ENCODE assay signal across 7 cellular contexts in the genomic region with DNA sequence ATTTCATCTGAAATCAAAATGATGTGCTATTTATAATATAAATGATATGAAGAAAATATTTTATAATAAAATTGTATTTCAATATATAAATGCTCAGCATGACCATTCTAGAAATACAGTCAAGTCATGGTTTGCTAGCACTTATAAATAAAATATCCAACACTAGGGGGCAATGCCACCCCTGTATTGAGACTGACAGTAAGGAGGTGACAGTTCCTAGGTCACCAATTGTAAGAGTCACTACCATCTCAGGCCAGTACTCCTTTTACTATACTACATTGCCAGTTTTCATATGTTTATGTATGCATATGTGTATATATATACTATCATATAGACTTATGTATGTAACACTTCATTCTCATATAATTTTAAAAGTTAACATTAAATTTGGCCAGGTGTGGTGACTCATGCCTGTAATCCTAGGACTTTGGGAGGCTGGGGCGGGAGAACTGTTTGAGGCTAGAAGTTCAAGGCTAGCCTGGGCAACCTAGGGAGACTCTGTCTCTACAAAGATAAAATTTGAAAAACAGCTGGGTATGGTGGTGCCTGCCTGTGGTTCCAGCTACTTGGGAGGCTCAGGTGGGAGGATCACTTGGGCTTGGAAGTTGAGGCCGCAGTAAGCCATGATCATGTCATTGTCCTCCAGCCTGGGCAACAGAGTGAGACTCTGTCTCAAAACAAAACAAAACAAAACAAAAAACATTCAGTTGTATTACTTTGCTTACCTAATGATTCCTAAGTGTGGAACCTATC. TPM values are rescaled to one million over a fixed set of nuclear protein-coding genes. Genes with fewer than 3 reads are reported as not detected.
DNase-seq lines count a peak whose midpoint lies in the region; ATAC-seq, FAIRE-seq and TF ChIP-seq lines count a peak whose summit lies in the region.

No MANE protein-coding gene starts in this region.

- H3K9me3 ChIP-seq in adipocyte (ENCODE audit: control insufficient read depth, low read length) (no peaks in the 10 kb centered on the region), kidney (ENCODE audit: control insufficient read depth in 1 of 2, low read length in 2 of 2) (no peaks in the 10 kb centered on the region)

- intact Hi-C loops in kidney (cut with DNase I) = no loop called here

- H3K4me3 ChIP-seq in adipocyte (ENCODE audit: low read length) = no peak overlapping the region
- H3K4me3 ChIP-seq in kidney (ENCODE audit: low read length in 2 of 2) = no peak overlapping the region

- no peak for FAIRE-seq in GM19239 (lab: Jason Lieb, UNC)
- FAIRE-seq in kidney (lab: Jason Lieb, UNC) = peak; percentile 58
- FAIRE-seq in GM12891 (lab: Jason Lieb, UNC) = no peak

- TF ChIP-seq CTCF in kidney (IDR thresholded peaks at IDR 0.05; ENCODE audit: borderline replicate concordance, extremely low read depth, insufficient read depth) = peak; percentile 46

- peaks cover 17% of the 10 kb centered on the region for H3K4me1 ChIP-seq in adipocyte (ENCODE audit: control insufficient read depth, insufficient read depth, low read length)
- peaks cover 9 to 11% of the 10 kb centered on the region in 2 donors for H3K4me1 ChIP-seq in kidney (ENCODE audit: control insufficient read depth in 1 of 2, insufficient read depth in 1 of 2, low read depth in 1 of 2, low read length in 2 of 2)

- H3K27me3 ChIP-seq in adipocyte (replicated peaks; ENCODE audit: control insufficient read depth, insufficient read depth, low read length) = no peaks in the 10 kb centered on the region

- H3K36me3 ChIP-seq in adipocyte (ENCODE audit: control insufficient read depth, insufficient read depth, low read length, severe bottlenecking) (no peaks in the 10 kb centered on the region), kidney (ENCODE audit: control insufficient read depth in 1 of 2, insufficient read depth in 2 of 2, low read length in 2 of 2) (no peaks in the 10 kb centered on the region)

- TF ChIP-seq POLR2A in GM12891 (IDR thresholded peaks at IDR 0.05; ENCODE audit: low read depth, low read length) = no peak

- ATAC-seq in HG03520 (IDR thresholded peaks at IDR 0.05; ENCODE audit: unreplicated experiment) = peak; percentile 39

- peak; percentile 6 for DNase-seq in DMS79 (lab: John Stamatoyannopoulos, UW)
- DNase-seq in GM19239 (ENCODE audit: insufficient read length, low spot score) = peak; percentile 28
- peak; percentile 60 to 88 for DNase-seq in NCI-H526 (lab: John Stamatoyannopoulos, UW)
- peak; percentile 67 for DNase-seq in adipocyte (ENCODE audit: low read depth)
- DNase-seq in kidney = no peak
- DNase-seq in GM12891 (ENCODE audit: insufficient read length, low spot score) = no peak

- H3K9ac ChIP-seq in adipocyte (ENCODE audit: low read length) = no peak overlapping the region
- H3K9ac ChIP-seq in kidney (ENCODE audit: low read length in 2 of 2) = no peak overlapping the region

- no peak overlapping the region for H3K27ac ChIP-seq in kidney (ENCODE audit: low read depth in 2 of 2, low read length in 2 of 2)

TF ChIP-seq in GM12891, 5 proteins besides CTCF, POLR2A, EP300 and RAD21:
- TF ChIP-seq PAX5 (IDR thresholded peaks at IDR 0.05; ENCODE audit: insufficient read depth, low read length, severe bottlenecking) (no peak), POLR2AphosphoS5 (IDR thresholded peaks at IDR 0.05; ENCODE audit: low read depth, low read length) (no peak), POU2F2 (IDR thresholded peaks at IDR 0.05; ENCODE audit: low read depth, low read length) (no peak), SPI1 (IDR thresholded peaks at IDR 0.05; ENCODE audit: low read depth, low read length) (no peak), TAF1 (IDR thresholded peaks at IDR 0.05; ENCODE audit: low read depth, low read length) (no peak)

RNA-seq across cellular contexts. Expression of a gene that starts 2.4 kb away (rescaled TPM):
- 26.2 TPM for total RNA-seq in kidney
- polyA plus RNA-seq in kidney (ENCODE audit: insufficient read depth, low read depth, low replicate concordance) = 8.4 TPM
- 6.7 TPM for polyA plus RNA-seq in GM12891 (2012; ENCODE audit: low read depth, missing spikeins)

RNA-seq across cellular contexts. Expression of a gene that starts 45.4 kb away (rescaled TPM):
- 40.7 TPM for total RNA-seq in kidney
- 20.5 TPM for polyA plus RNA-seq in kidney (ENCODE audit: insufficient read depth, low read depth, low replicate concordance)
- 42.5 TPM for polyA plus RNA-seq in GM12891 (2012; ENCODE audit: low read depth, missing spikeins)

Comparison
In these comparisons a context has a peak if more than half of its experiments do, and no peak if none do; other contexts are left out.
1. DNase-seq: peak in DMS79 (single experiment), GM19239 (single experiment), NCI-H526 (2 of 2) and adipocyte (single experiment); none in kidney (single experiment) and GM12891 (single experiment).